In genomic region chr21:38126677-38127271, GRCh38 we compare ENCODE assay signal across 9 cellular contexts.
DNase-seq lines count a peak whose midpoint lies in the region; ATAC-seq and TF ChIP-seq lines count a peak whose summit lies in the region.
"Had no signal": no experiment of that assay in that cellular context is flagged by ENCODE, and none has a peak within 500 bp of the region (broad histone marks: within the 10 kb centered on the region; RNA-seq: fewer than 3 reads in every experiment).

No MANE protein-coding gene starts in this region.

- H3K27ac ChIP-seq in neural progenitor cell (no peak overlapping the region), upper lobe of left lung (no peak overlapping the region)
- H3K27ac ChIP-seq: skin epidermis had no signal

- DNase-seq in COR-L47 (lab: John Stamatoyannopoulos, UW) (peak; percentile 71), HK-2 (ENCODE audit: unreplicated experiment) (peak; percentile 53), NCI-H82 (lab: John Stamatoyannopoulos, UW) (peak; percentile 81), fibroblast of gingiva (ENCODE audit: low read depth) (peak; percentile 4), neural progenitor cell (ENCODE audit: low spot score) (peak; percentile 80), upper lobe of left lung (peak in 1 of 2 donors; percentile 68)
- DNase-seq in activated CD8-positive, alpha-beta memory T cell treated with anti-CD3 and anti-CD28 coated beads, Interleukin-2, amount 10 ng/mL, durations not matched to agents 7 days and 5 days = peak; percentile 56

- H3K36me3 ChIP-seq in neural progenitor cell (no peaks in the 10 kb centered on the region), upper lobe of left lung (no peaks in the 10 kb centered on the region)

- ATAC-seq in activated CD8-positive, alpha-beta memory T cell treated with anti-CD3 and anti-CD28 coated beads, Interleukin-2, amount 10 ng/mL, durations not matched to agents 7 days and 5 days = peak; percentile 64
- ATAC-seq in upper lobe of left lung (ENCODE audit: low FRiP score in 2 of 2) (peak; percentile 72 to 84), HG03571 (IDR thresholded peaks at IDR 0.05; ENCODE audit: unreplicated experiment) (no peak)

- CTCF ChIA-PET in activated CD8-positive, alpha-beta memory T cell treated with anti-CD3 and anti-CD28 coated beads, Interleukin-2, amount 10 ng/mL, durations not matched to agents 7 days and 5 days (lab: Charles Lee) = interaction anchor here (0.6 to 1.3 kb wide), 4 partner anchors 10 to 1149 kb away, joined by 3 to 6 read pairs (median 4); no protein-coding TSS in a partner anchor

- no peak overlapping the region for H2AFZ ChIP-seq in neural progenitor cell (replicated peaks)

- H3K27me3 ChIP-seq in neural progenitor cell (no peaks in the 10 kb centered on the region), upper lobe of left lung (no peaks in the 10 kb centered on the region)

- no peaks in the 10 kb centered on the region for H3K4me1 Mint-ChIP-seq in activated CD8-positive, alpha-beta memory T cell treated with anti-CD3 and anti-CD28 coated beads, Interleukin-2, amount 10 ng/mL, durations not matched to agents 7 days and 5 days
- no peaks in the 10 kb centered on the region for H3K4me1 Mint-ChIP-seq in neural progenitor cell

- H3K27ac Mint-ChIP-seq in activated CD8-positive, alpha-beta memory T cell treated with anti-CD3 and anti-CD28 coated beads, Interleukin-2, amount 10 ng/mL, durations not matched to agents 7 days and 5 days = no peak overlapping the region
- H3K27ac Mint-ChIP-seq in neural progenitor cell = no peak overlapping the region

- no peak overlapping the region for H3K4me3 ChIP-seq in neural progenitor cell
- no peak overlapping the region for H3K4me3 ChIP-seq in upper lobe of left lung
- H3K4me3 ChIP-seq: skin epidermis had no signal

- TF ChIP-seq EP300 in upper lobe of left lung (IDR thresholded peaks at IDR 0.05) = no peak

- H3F3A ChIP-seq in neural progenitor cell (ENCODE audit: low read depth) = no peaks in the 10 kb centered on the region

- no peaks in the 10 kb centered on the region for H4K20me1 ChIP-seq in neural progenitor cell (ENCODE audit: low read depth)

- no peak overlapping the region for H3K4me2 ChIP-seq in neural progenitor cell

- H3K4me3 Mint-ChIP-seq in activated CD8-positive, alpha-beta memory T cell treated with anti-CD3 and anti-CD28 coated beads, Interleukin-2, amount 10 ng/mL, durations not matched to agents 7 days and 5 days = no peak overlapping the region
- no peak overlapping the region for H3K4me3 Mint-ChIP-seq in neural progenitor cell

- WGBS in upper lobe of left lung, 2 donors = 29 to 33% methylated on average over 8 of the region's 8 CpGs

- no peak overlapping the region for H3K9ac ChIP-seq in neural progenitor cell

- H3K27me3 Mint-ChIP-seq in activated CD8-positive, alpha-beta memory T cell treated with anti-CD3 and anti-CD28 coated beads, Interleukin-2, amount 10 ng/mL, durations not matched to agents 7 days and 5 days = no peaks in the 10 kb centered on the region
- peaks cover 2% of the 10 kb centered on the region for H3K27me3 Mint-ChIP-seq in neural progenitor cell (ENCODE audit: insufficient read depth, low read depth)

- no peak for TF ChIP-seq POLR2A in upper lobe of left lung (IDR thresholded peaks at IDR 0.05)

- no peaks in the 10 kb centered on the region for H3K9me3 ChIP-seq in neural progenitor cell (ENCODE audit: low read depth)
- no peaks in the 10 kb centered on the region for H3K9me3 ChIP-seq in upper lobe of left lung

- H3K79me2 ChIP-seq in neural progenitor cell (ENCODE audit: low read depth) = no peaks in the 10 kb centered on the region

- no peaks in the 10 kb centered on the region for H3K36me3 Mint-ChIP-seq in activated CD8-positive, alpha-beta memory T cell treated with anti-CD3 and anti-CD28 coated beads, Interleukin-2, amount 10 ng/mL, durations not matched to agents 7 days and 5 days
- no peaks in the 10 kb centered on the region for H3K36me3 Mint-ChIP-seq in neural progenitor cell

- TF ChIP-seq CTCF in neural progenitor cell (IDR thresholded peaks at IDR 0.05) = peak; percentile 83
- TF ChIP-seq CTCF in upper lobe of left lung (IDR thresholded peaks at IDR 0.05) = peak in 5 of 6 experiments; percentile 44 to 68 (median 54)

- no peaks in the 10 kb centered on the region for H3K9me3 Mint-ChIP-seq in activated CD8-positive, alpha-beta memory T cell treated with anti-CD3 and anti-CD28 coated beads, Interleukin-2, amount 10 ng/mL, durations not matched to agents 7 days and 5 days (ENCODE audit: low read depth)
- no peaks in the 10 kb centered on the region for H3K9me3 Mint-ChIP-seq in neural progenitor cell

- no peaks in the 10 kb centered on the region for H3K4me1 ChIP-seq in neural progenitor cell
- H3K4me1 ChIP-seq in upper lobe of left lung = no peaks in the 10 kb centered on the region
